In genomic region chr5:37717613-37718431, GRCh38 we compare ENCODE assay signal across 8 cellular contexts.
DNase-seq lines count a peak whose midpoint lies in the region; ATAC-seq and TF ChIP-seq lines count a peak whose summit lies in the region.

No MANE protein-coding gene starts in this region.

- H3K4me3 Mint-ChIP-seq in progenitor cell of endocrine pancreas (ENCODE audit: low read depth), result no peak overlapping the region

- no peaks in the 10 kb centered on the region for H3K9me3 Mint-ChIP-seq in progenitor cell of endocrine pancreas (ENCODE audit: low read depth)

- no peaks in the 10 kb centered on the region for H3K27me3 ChIP-seq in HAP-1 (ENCODE audit: low read depth)

- H3K4me1 Mint-ChIP-seq in progenitor cell of endocrine pancreas (ENCODE audit: low read depth), result peaks cover 10% of the 10 kb centered on the region

- in situ Hi-C loops in HAP-1 (cut with MboI; ENCODE audit: low sequenced_read_pairs), result no loop called here

- no peaks in the 10 kb centered on the region for H3K36me3 ChIP-seq in HAP-1 (replicated peaks)

- H3K9me3 ChIP-seq in HAP-1, result no peaks in the 10 kb centered on the region

- no peaks in the 10 kb centered on the region for H3K36me3 Mint-ChIP-seq in progenitor cell of endocrine pancreas (ENCODE audit: insufficient read depth)

- DNase-seq in HAP-1 (ENCODE audit: low spot score in 2 of 2), result peak; percentile 73 to 82
- DNase-seq in NCI-H510A (lab: John Stamatoyannopoulos, UW), result peak; percentile 93
- peak; percentile 72 for DNase-seq in dedifferentiated amniotic fluid mesenchymal stem cell (ENCODE audit: extremely low spot score)
- peak; percentile 20 for DNase-seq in progenitor cell of endocrine pancreas (ENCODE audit: low spot score, unreplicated experiment)
- no peak for DNase-seq in GM10266 (ENCODE audit: extremely low spot score)
- no peak for DNase-seq in cerebellar nuclear complex (lab: John Stamatoyannopoulos, UW)

- H3K27me3 Mint-ChIP-seq in progenitor cell of endocrine pancreas, result no peaks in the 10 kb centered on the region

- no peak for ATAC-seq in HG03108 (IDR thresholded peaks at IDR 0.05; ENCODE audit: unreplicated experiment)
- no peak for ATAC-seq in GM18517 (IDR thresholded peaks at IDR 0.05; ENCODE audit: unreplicated experiment)

- TF ChIP-seq CTCF in progenitor cell of endocrine pancreas (IDR thresholded peaks at IDR 0.05; ENCODE audit: unreplicated experiment), result no peak
- no peak for TF ChIP-seq CTCF in GM10266 (IDR thresholded peaks at IDR 0.05; ENCODE audit: control insufficient read depth, insufficient read depth, low read depth, missing control alignments)

- no peak overlapping the region for H3K4me3 ChIP-seq in HAP-1

- H3K4me1 ChIP-seq in HAP-1, result no peaks in the 10 kb centered on the region; the same call in 1 of the 2 replicates

- H3K27ac Mint-ChIP-seq in progenitor cell of endocrine pancreas, result peak overlapping the region; percentile 5

Comparison
In these comparisons a context has a peak if more than half of its experiments do, and no peak if none do; other contexts are left out.
1. DNase-seq: peak in HAP-1 (2 of 2), NCI-H510A (single experiment), dedifferentiated amniotic fluid mesenchymal stem cell (single experiment) and progenitor cell of endocrine pancreas (single experiment); none in GM10266 (single experiment) and cerebellar nuclear complex (0 of 2).